13 cellular contexts compared by ENCODE assay signal in the genomic region with DNA sequence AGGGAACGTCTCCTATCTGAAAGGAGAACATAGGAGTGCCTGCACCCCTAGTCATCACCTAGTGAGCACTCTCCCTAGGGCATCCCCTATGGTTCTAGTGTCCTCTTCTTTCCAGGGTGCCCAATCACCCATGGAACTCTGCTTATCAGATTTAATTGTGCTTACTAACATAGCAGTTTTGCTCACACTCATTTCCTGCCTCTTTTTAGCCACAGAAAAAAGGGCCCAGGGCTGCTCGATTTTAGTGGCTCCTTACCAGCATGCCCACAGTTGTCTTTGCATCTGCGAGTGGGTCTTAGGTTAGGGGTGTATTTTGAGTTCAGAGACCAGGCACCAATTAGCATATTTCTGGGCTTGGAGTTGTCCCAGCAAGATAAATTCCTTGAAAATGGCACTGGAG.
A peak's percentile ranks its signal among the peaks of the same experiment; 100 is the strongest.
DNase-seq lines count a peak whose midpoint lies in the region; ATAC-seq and TF ChIP-seq lines count a peak whose summit lies in the region.
"Had no signal": no experiment of that assay in that cellular context is flagged by ENCODE, and none has a peak within 500 bp of the region (broad histone marks: within the 10 kb centered on the region; RNA-seq: fewer than 3 reads in every experiment).

No MANE protein-coding gene starts in this region.

- peaks cover 19% of the 10 kb centered on the region for H3K36me3 Mint-ChIP-seq in T-helper 2 cell treated with Interferon-gamma antibody and Interleukin-4, amounts not matched to agents 5 μg/mL and 100 μg/mL, for 36 hours (ENCODE audit: low read depth)
- H3K36me3 Mint-ChIP-seq in naive thymus-derived CD8-positive, alpha-beta T cell, result peaks cover 2 to 4% (median 4%) of the 10 kb centered on the region in 3 donors

- no peaks in the 10 kb centered on the region for H3K9me3 Mint-ChIP-seq in T-helper 2 cell treated with Interferon-gamma antibody and Interleukin-4, amounts not matched to agents 5 μg/mL and 100 μg/mL, for 36 hours
- H3K9me3 Mint-ChIP-seq in naive thymus-derived CD8-positive, alpha-beta T cell, result no peaks in the 10 kb centered on the region

- H3K9ac ChIP-seq in SK-N-SH, result no peak overlapping the region

- 0 out of 2 replicates have a peak, but pooled peaks cover 4% of the 10 kb centered on the region for H3K9me3 ChIP-seq in SK-N-SH
- H3K9me3 ChIP-seq: thoracic aorta had no signal

- H3K27me3 ChIP-seq in SK-N-SH (ENCODE audit: insufficient read depth), result no peaks in the 10 kb centered on the region

- TF ChIP-seq RAD21 in SK-N-SH (IDR thresholded peaks at IDR 0.05; ENCODE audit: low read length), result no peak

- H2AFZ ChIP-seq in SK-N-SH (ENCODE audit: low read depth), result no peak overlapping the region

- no peak for DNase-seq in SK-N-SH
- peak; percentile 35 for DNase-seq in T-helper 2 cell treated with Interferon-gamma antibody and Interleukin-4, amounts not matched to agents 5 μg/mL and 100 μg/mL, for 36 hours (ENCODE audit: low spot score)
- DNase-seq in naive thymus-derived CD8-positive, alpha-beta T cell, result no peak
- DNase-seq in SIG-M5 (lab: John Stamatoyannopoulos, UW), result no peak
- DNase-seq in DMS114 treated with DMSO at 0.1 percent for 48 hours (lab: John Stamatoyannopoulos, UW; ENCODE audit: unreplicated experiment), result no peak
- no peak for DNase-seq in foreskin fibroblast
- DNase-seq: aorta, erythroblast, Kasumi-1, NCI-H524 had no signal

- CTCF ChIA-PET in SK-N-SH (lab: Yijun Ruan, JAX), result no interaction called here

- no peaks in the 10 kb centered on the region for H3F3A ChIP-seq in SK-N-SH (replicated peaks; ENCODE audit: insufficient read depth)

- peaks cover 40% of the 10 kb centered on the region for H3K4me1 Mint-ChIP-seq in T-helper 2 cell treated with Interferon-gamma antibody and Interleukin-4, amounts not matched to agents 5 μg/mL and 100 μg/mL, for 36 hours (ENCODE audit: low read depth)
- H3K4me1 Mint-ChIP-seq in naive thymus-derived CD8-positive, alpha-beta T cell, result peaks cover 14 to 76% (median 60%) of the 10 kb centered on the region in 4 donors

- WGBS in SK-N-SH (ENCODE audit: low lambda C conversion rate), result 85% methylated on average over 3 of the region's 3 CpGs

- H3K4me1 ChIP-seq in SK-N-SH (ENCODE audit: control insufficient read depth in 1 of 2, insufficient read depth in 2 of 2, low read depth in 1 of 2, low read length in 1 of 2), result no peaks in the 10 kb centered on the region; a peak in 1 of 4 replicates

- H3K9me2 ChIP-seq in SK-N-SH, result no peaks in the 10 kb centered on the region

- H3K4me3 Mint-ChIP-seq in T-helper 2 cell treated with Interferon-gamma antibody and Interleukin-4, amounts not matched to agents 5 μg/mL and 100 μg/mL, for 36 hours, result peak overlapping the region; percentile 94
- peak overlapping the region; percentile 93 to 98 (median 95) for H3K4me3 Mint-ChIP-seq in naive thymus-derived CD8-positive, alpha-beta T cell

- no peaks in the 10 kb centered on the region for H3K36me3 ChIP-seq in SK-N-SH (replicated peaks in 1 of 2; ENCODE audit: control insufficient read depth in 1 of 2, insufficient read depth in 2 of 2, low read length in 1 of 2)
- H3K36me3 ChIP-seq: thoracic aorta had no signal

- ATAC-seq in SK-N-SH treated with all-trans-retinoic acid at 6 μM for 48 hours, result no peak
- peak; percentile 5 for ATAC-seq in GM21825 (IDR thresholded peaks at IDR 0.05; ENCODE audit: unreplicated experiment)
- ATAC-seq in naive thymus-derived CD8-positive, alpha-beta T cell, result peak in 1 of 2 donors; percentile 8

- H3K27ac Mint-ChIP-seq in T-helper 2 cell treated with Interferon-gamma antibody and Interleukin-4, amounts not matched to agents 5 μg/mL and 100 μg/mL, for 36 hours, result peak overlapping the region; percentile 93
- H3K27ac Mint-ChIP-seq in naive thymus-derived CD8-positive, alpha-beta T cell, result peak overlapping the region; percentile 40 to 99 (median 96)

- no peak for TF ChIP-seq EP300 in SK-N-SH (IDR thresholded peaks at IDR 0.05; ENCODE audit: borderline replicate concordance in 1 of 2, low read depth in 1 of 2, low read length in 1 of 2)

- no peak for TF ChIP-seq CTCF in SK-N-SH (IDR thresholded peaks at IDR 0.05)
- TF ChIP-seq CTCF in foreskin fibroblast (IDR thresholded peaks at IDR 0.05; ENCODE audit: low read depth, low read length), result no peak

- POLR2A ChIA-PET in SK-N-SH (lab: Yijun Ruan, JAX), result no interaction called here
- POLR2A ChIA-PET in naive thymus-derived CD8-positive, alpha-beta T cell (lab: Charles Lee), result no interaction called here

- no peaks in the 10 kb centered on the region for H3K27me3 Mint-ChIP-seq in T-helper 2 cell treated with Interferon-gamma antibody and Interleukin-4, amounts not matched to agents 5 μg/mL and 100 μg/mL, for 36 hours (ENCODE audit: low read depth)
- H3K27me3 Mint-ChIP-seq in naive thymus-derived CD8-positive, alpha-beta T cell, result no peaks in the 10 kb centered on the region

- H3K4me3 ChIP-seq in SK-N-SH (ENCODE audit: low read depth in 2 of 2, low read length in 1 of 2) (no peak overlapping the region), foreskin fibroblast (ENCODE audit: low read depth in 1 of 2, low read length in 2 of 2) (no peak overlapping the region)

- H3K27ac ChIP-seq in SK-N-SH (ENCODE audit: low read depth in 2 of 2, low read length in 1 of 2), result no peak overlapping the region
- H3K27ac ChIP-seq: thoracic aorta had no signal

- no peaks in the 10 kb centered on the region for H4K20me1 ChIP-seq in SK-N-SH (ENCODE audit: insufficient read depth)

- H3K79me2 ChIP-seq in SK-N-SH (ENCODE audit: insufficient read depth), result no peaks in the 10 kb centered on the region

- H3K4me2 ChIP-seq in SK-N-SH, result peak overlapping the region; percentile 88; the same call in 1 of the 2 replicates

TF ChIP-seq in SK-N-SH, 30 proteins besides CTCF, POLR2A, EP300 and RAD21:
- TF ChIP-seq, protein P1, sequence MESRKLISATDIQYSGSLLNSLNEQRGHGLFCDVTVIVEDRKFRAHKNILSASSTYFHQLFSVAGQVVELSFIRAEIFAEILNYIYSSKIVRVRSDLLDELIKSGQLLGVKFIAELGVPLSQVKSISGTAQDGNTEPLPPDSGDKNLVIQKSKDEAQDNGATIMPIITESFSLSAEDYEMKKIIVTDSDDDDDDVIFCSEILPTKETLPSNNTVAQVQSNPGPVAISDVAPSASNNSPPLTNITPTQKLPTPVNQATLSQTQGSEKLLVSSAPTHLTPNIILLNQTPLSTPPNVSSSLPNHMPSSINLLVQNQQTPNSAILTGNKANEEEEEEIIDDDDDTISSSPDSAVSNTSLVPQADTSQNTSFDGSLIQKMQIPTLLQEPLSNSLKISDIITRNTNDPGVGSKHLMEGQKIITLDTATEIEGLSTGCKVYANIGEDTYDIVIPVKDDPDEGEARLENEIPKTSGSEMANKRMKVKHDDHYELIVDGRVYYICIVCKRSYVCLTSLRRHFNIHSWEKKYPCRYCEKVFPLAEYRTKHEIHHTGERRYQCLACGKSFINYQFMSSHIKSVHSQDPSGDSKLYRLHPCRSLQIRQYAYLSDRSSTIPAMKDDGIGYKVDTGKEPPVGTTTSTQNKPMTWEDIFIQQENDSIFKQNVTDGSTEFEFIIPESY (IDR thresholded peaks at IDR 0.05; ENCODE audit: borderline replicate concordance, low read depth), result no peak
- TF ChIP-seq SIN3A (IDR thresholded peaks at IDR 0.05; ENCODE audit: borderline replicate concordance, low read depth, low read length), result no peak
- no peak for TF ChIP-seq FOXJ3 (CRISPR knock-in tag; IDR thresholded peaks at IDR 0.05)
- TF ChIP-seq RXRA (IDR thresholded peaks at IDR 0.05; ENCODE audit: borderline replicate concordance, low read depth), result no peak
- no peak for TF ChIP-seq TAF1 (IDR thresholded peaks at IDR 0.05; ENCODE audit: borderline replicate concordance, low read depth, low read length)

TF ChIP-seq in SK-N-SH treated with all-trans-retinoic acid at 6 μM for 48 hours, 23 proteins besides CTCF, POLR2A, EP300 and RAD21 (continues in another document):
- TF ChIP-seq TCF4 (CRISPR knock-in tag; IDR thresholded peaks at IDR 0.05; ENCODE audit: borderline replicate concordance) (no peak), ARNTL (CRISPR knock-in tag; IDR thresholded peaks at IDR 0.05; ENCODE audit: borderline replicate concordance, low read depth) (no peak), TOX (CRISPR knock-in tag; IDR thresholded peaks at IDR 0.05; ENCODE audit: borderline replicate concordance) (no peak), OSR1 (CRISPR knock-in tag; IDR thresholded peaks at IDR 0.05) (no peak), ZNF70 (CRISPR knock-in tag; IDR thresholded peaks at IDR 0.05) (no peak), ZC3H10 (CRISPR knock-in tag; IDR thresholded peaks at IDR 0.05) (no peak), ISL1 (CRISPR knock-in tag; IDR thresholded peaks at IDR 0.05) (no peak)
- TF ChIP-seq, protein P2, sequence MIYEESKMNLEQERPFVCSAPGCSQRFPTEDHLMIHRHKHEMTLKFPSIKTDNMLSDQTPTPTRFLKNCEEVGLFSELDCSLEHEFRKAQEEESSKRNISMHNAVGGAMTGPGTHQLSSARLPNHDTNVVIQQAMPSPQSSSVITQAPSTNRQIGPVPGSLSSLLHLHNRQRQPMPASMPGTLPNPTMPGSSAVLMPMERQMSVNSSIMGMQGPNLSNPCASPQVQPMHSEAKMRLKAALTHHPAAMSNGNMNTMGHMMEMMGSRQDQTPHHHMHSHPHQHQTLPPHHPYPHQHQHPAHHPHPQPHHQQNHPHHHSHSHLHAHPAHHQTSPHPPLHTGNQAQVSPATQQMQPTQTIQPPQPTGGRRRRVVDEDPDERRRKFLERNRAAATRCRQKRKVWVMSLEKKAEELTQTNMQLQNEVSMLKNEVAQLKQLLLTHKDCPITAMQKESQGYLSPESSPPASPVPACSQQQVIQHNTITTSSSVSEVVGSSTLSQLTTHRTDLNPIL (CRISPR knock-in tag; IDR thresholded peaks at IDR 0.05; ENCODE audit: low read depth), result no peak
